9 cellular contexts compared by ENCODE assay signal in genomic region chr11:62338218-62338617, GRCh38. TPM values are rescaled to one million over a fixed set of nuclear protein-coding genes. Genes with fewer than 3 reads are reported as not detected.
DNase-seq lines count a peak whose midpoint lies in the region; ATAC-seq and TF ChIP-seq lines count a peak whose summit lies in the region.
"Had no signal": no experiment of that assay in that cellular context is flagged by ENCODE, and none has a peak within 500 bp of the region (broad histone marks: within the 10 kb centered on the region; RNA-seq: fewer than 3 reads in every experiment).

No MANE protein-coding gene starts in this region.

- H3K4me3 Mint-ChIP-seq in CD4-positive, CD25-positive, alpha-beta regulatory T cell, result peak overlapping the region; percentile 26 to 88 (median 86)
- peak overlapping the region; percentile 92 for H3K4me3 Mint-ChIP-seq in neural crest cell

- H3K9me3 Mint-ChIP-seq in CD4-positive, CD25-positive, alpha-beta regulatory T cell, result peaks cover 0 to 3% (median 0%) of the 10 kb centered on the region in 7 donors
- H3K9me3 Mint-ChIP-seq in neural crest cell, result peaks cover 4% of the 10 kb centered on the region

- no peaks in the 10 kb centered on the region for H3K36me3 ChIP-seq in CD4-positive, CD25-positive, alpha-beta regulatory T cell (ENCODE audit: control insufficient read depth, insufficient read depth, low read length)
- no peaks in the 10 kb centered on the region for H3K36me3 ChIP-seq in effector memory CD4-positive, alpha-beta T cell (ENCODE audit: control insufficient read depth, insufficient read depth, low read length)

- no peak overlapping the region for H3K27ac ChIP-seq in CD4-positive, CD25-positive, alpha-beta regulatory T cell (ENCODE audit: insufficient read depth, low read length, poor library complexity, severe bottlenecking)
- no peak overlapping the region for H3K27ac ChIP-seq in effector memory CD4-positive, alpha-beta T cell (ENCODE audit: insufficient read depth, low read length, poor library complexity, severe bottlenecking)

- no peaks in the 10 kb centered on the region for H3K36me3 Mint-ChIP-seq in CD4-positive, CD25-positive, alpha-beta regulatory T cell
- H3K36me3 Mint-ChIP-seq in neural crest cell (ENCODE audit: low read depth), result no peaks in the 10 kb centered on the region

- no peaks in the 10 kb centered on the region for H3K9me3 ChIP-seq in CD4-positive, CD25-positive, alpha-beta regulatory T cell (ENCODE audit: control insufficient read depth in 2 of 2, low read length in 2 of 2)
- H3K9me3 ChIP-seq in effector memory CD4-positive, alpha-beta T cell (ENCODE audit: control insufficient read depth, low read length), result no peaks in the 10 kb centered on the region

- H3K4me1 ChIP-seq in CD4-positive, CD25-positive, alpha-beta regulatory T cell (ENCODE audit: control insufficient read depth, insufficient read depth, low read length, poor library complexity, severe bottlenecking), result peaks cover 13% of the 10 kb centered on the region
- peaks cover 5% of the 10 kb centered on the region for H3K4me1 ChIP-seq in effector memory CD4-positive, alpha-beta T cell (ENCODE audit: control insufficient read depth, insufficient read depth, low read length, poor library complexity, severe bottlenecking)

- no peak for DNase-seq in CD4-positive, CD25-positive, alpha-beta regulatory T cell
- DNase-seq in NB4 (ENCODE audit: low read depth) (no peak), neural crest cell (ENCODE audit: low read depth, low spot score) (no peak), HuH-7 (ENCODE audit: low spot score) (no peak), HUDEP-2 (lab: John Stamatoyannopoulos, UW; ENCODE audit: unreplicated experiment in 76 of 76) (no peak)
- no peak for DNase-seq in effector memory CD4-positive, alpha-beta T cell
- DNase-seq: NCI-H1048 had no signal

- H3K27me3 Mint-ChIP-seq in CD4-positive, CD25-positive, alpha-beta regulatory T cell, result peaks cover 58% of the 10 kb centered on the region
- H3K27me3 Mint-ChIP-seq in neural crest cell (ENCODE audit: low read depth), result peaks cover 30% of the 10 kb centered on the region

- H3K4me1 Mint-ChIP-seq in CD4-positive, CD25-positive, alpha-beta regulatory T cell, result peaks cover 4 to 22% (median 6%) of the 10 kb centered on the region in 4 donors
- peaks cover 31% of the 10 kb centered on the region for H3K4me1 Mint-ChIP-seq in neural crest cell

- no peak for TF ChIP-seq POLR2A in NB4 (IDR thresholded peaks at IDR 0.05; ENCODE audit: extremely low read depth, insufficient read length)

- ATAC-seq in CD4-positive, CD25-positive, alpha-beta regulatory T cell (ENCODE audit: low read depth in 2 of 2), result no peak
- ATAC-seq in HG03108 (IDR thresholded peaks at IDR 0.05; ENCODE audit: unreplicated experiment), result no peak
- ATAC-seq in HG03565 (IDR thresholded peaks at IDR 0.05; ENCODE audit: unreplicated experiment), result no peak

- TF ChIP-seq CTCF in NB4 (IDR thresholded peaks at IDR 0.05; ENCODE audit: low read depth, low read length) (no peak), neural crest cell (conservative IDR thresholded peaks at IDR 0.05) (no peak)

- H3K4me3 ChIP-seq in CD4-positive, CD25-positive, alpha-beta regulatory T cell (ENCODE audit: low read depth, low read length), result peak overlapping the region; percentile 51
- H3K4me3 ChIP-seq in NB4 (ENCODE audit: low read depth, low read length), result peak overlapping the region; percentile 56
- peak overlapping the region; percentile 84 for H3K4me3 ChIP-seq in effector memory CD4-positive, alpha-beta T cell (ENCODE audit: insufficient read depth, low read depth, low read length, poor library complexity, severe bottlenecking)

- peak overlapping the region; percentile 9 to 67 (median 44) for H3K27ac Mint-ChIP-seq in CD4-positive, CD25-positive, alpha-beta regulatory T cell
- H3K27ac Mint-ChIP-seq in neural crest cell (ENCODE audit: unreplicated experiment), result no peak overlapping the region

- peaks cover 23% of the 10 kb centered on the region for H3K27me3 ChIP-seq in CD4-positive, CD25-positive, alpha-beta regulatory T cell (ENCODE audit: control insufficient read depth, insufficient read depth, low read length)
- H3K27me3 ChIP-seq in effector memory CD4-positive, alpha-beta T cell (replicated peaks; ENCODE audit: control insufficient read depth, insufficient read depth, low read length, poor library complexity, severe bottlenecking), result no peaks in the 10 kb centered on the region

RNA-seq across cellular contexts. Expression of gene ASRGL1, which starts 1.0 kb away (rescaled TPM):
- 0.57 TPM for total RNA-seq in CD4-positive, CD25-positive, alpha-beta regulatory T cell
- polyA plus RNA-seq in CD4-positive, CD25-positive, alpha-beta regulatory T cell, result 1 to 10 TPM in 3 of 4 donors, not detected in 1; 1.4 to 3.6 (median 3.5) TPM
- total RNA-seq in neural crest cell, result 50.1 and 57.5 TPM in 2 replicates

RNA-seq across cellular contexts. Expression of gene SCGB1D4, which starts 39.3 kb away (rescaled TPM):
- total RNA-seq in CD4-positive, CD25-positive, alpha-beta regulatory T cell, result not detected
- not detected for polyA plus RNA-seq in CD4-positive, CD25-positive, alpha-beta regulatory T cell
- not detected in 2 replicates for total RNA-seq in neural crest cell

Comparison
In these comparisons a context has a peak if more than half of its experiments do, and no peak if none do; other contexts are left out.
1. RNA of gene ASRGL1, which starts 1.0 kb away (total RNA-seq): 50.1 to 57.5 TPM in neural crest cell; 0.57 TPM in CD4-positive, CD25-positive, alpha-beta regulatory T cell (single experiment); every median in the first group is over 10 times any median in the second.
2. Peak in every context shown above with its lines, with median percentiles within 50 percentile points of each other: H3K4me3 ChIP-seq.